Comparison of ENCODE assay signal across 20 cellular contexts in genomic region chr2:24708537-24709152, GRCh38.
DNase-seq lines count a peak whose midpoint lies in the region; ATAC-seq, FAIRE-seq and TF ChIP-seq lines count a peak whose summit lies in the region.
"Had no signal": no experiment of that assay in that cellular context is flagged by ENCODE, and none has a peak within 500 bp of the region (broad histone marks: within the 10 kb centered on the region; RNA-seq: fewer than 3 reads in every experiment).

No MANE protein-coding gene starts in this region.

- H3K4me3 ChIP-seq in breast epithelium: no peak overlapping the region
- no peak overlapping the region for H3K4me3 ChIP-seq in adipocyte (ENCODE audit: low read length)
- H3K4me3 ChIP-seq in fibroblast of pulmonary artery (replicated peaks; ENCODE audit: low read depth, low read length): no peak overlapping the region
- no peak overlapping the region for H3K4me3 ChIP-seq in gastrocnemius medialis
- H3K4me3 ChIP-seq: PC-9, skin epidermis, uterus had no signal

- peaks cover 22% of the 10 kb centered on the region for H3K36me3 Mint-ChIP-seq in MCF 10A (ENCODE audit: insufficient read depth, unreplicated experiment)

- BruUV-seq in MCF 10A (replicated peaks; lab: Mats Ljungman, UMichigan): no TSS peak

- TF ChIP-seq CTCF in MCF 10A (IDR thresholded peaks at IDR 0.05; ENCODE audit: unreplicated experiment) (no peak), breast epithelium (IDR thresholded peaks at IDR 0.05) (no peak), fibroblast of pulmonary artery (IDR thresholded peaks at IDR 0.05; ENCODE audit: low read length, missing control alignments) (no peak), gastrocnemius medialis (IDR thresholded peaks at IDR 0.05 in 4 of 5, conservative IDR thresholded peaks at IDR 0.05 in 1 of 5) (no peak), GM10248 (IDR thresholded peaks at IDR 0.05; ENCODE audit: control extremely low read depth, extremely low read depth, low read depth, missing control alignments) (no peak)

- intact Hi-C loops in MCF 10A (cut with micrococcal nuclease) (no loop called here), breast epithelium (cut with DNase I; ENCODE audit: low total_unique reads) (no loop called here), gastrocnemius medialis (cut with DNase I; ENCODE audit: low total_unique reads) (loop anchor here (5.0 kb wide), 1 partner anchor 41 kb away; no protein-coding TSS in a partner anchor)

- TF ChIP-seq POLR2A in breast epithelium (IDR thresholded peaks at IDR 0.05) (no peak), GM12891 (IDR thresholded peaks at IDR 0.05; ENCODE audit: low read depth, low read length) (no peak), gastrocnemius medialis (IDR thresholded peaks at IDR 0.05) (no peak)

- H3K9me3 ChIP-seq in breast epithelium (no peaks in the 10 kb centered on the region), adipocyte (ENCODE audit: control insufficient read depth, low read length) (no peaks in the 10 kb centered on the region), gastrocnemius medialis (no peaks in the 10 kb centered on the region)
- H3K9me3 ChIP-seq: uterus had no signal

- POLR2A ChIA-PET in MCF 10A (lab: Yijun Ruan, JAX): no interaction called here
- POLR2A ChIA-PET in GM10248 (lab: Yijun Ruan, JAX): no interaction called here

- FAIRE-seq in GM12891 (lab: Jason Lieb, UNC): no peak
- FAIRE-seq: D721Med, frontal cortex, H1 had no signal

- peak; percentile 31 for DNase-seq in MCF 10A (ENCODE audit: unreplicated experiment)
- DNase-seq in breast epithelium (ENCODE audit: low spot score in 2 of 2): no peak
- DNase-seq in adipocyte (ENCODE audit: low read depth): peak; percentile 60
- peak; percentile 52 for DNase-seq in fibroblast of pulmonary artery (ENCODE audit: low read depth)
- DNase-seq in GM12891 (ENCODE audit: insufficient read length, low spot score): no peak
- no peak for DNase-seq in gastrocnemius medialis
- no peak for DNase-seq in GM10248 (ENCODE audit: extremely low spot score)
- DNase-seq: activated CD4-positive, CD25-positive, alpha-beta regulatory T cell treated with anti-CD3 and anti-CD28 coated beads, Interleukin-2, amount 50 U/mL, for 72 hours; activated T-cell treated with anti-CD3 and anti-CD28 coated beads for 4 hours; NCI-H1436; NCI-H345; stimulated activated naive CD4-positive, alpha-beta T cell treated with Interleukin-2 at 50 U/mL for 16 hours; T-cell; uterus had no signal

- peaks cover 6% of the 10 kb centered on the region for H3K4me1 Mint-ChIP-seq in MCF 10A (ENCODE audit: insufficient read depth, unreplicated experiment)
- H3K4me1 Mint-ChIP-seq: T-cell had no signal

- H3K36me3 ChIP-seq in breast epithelium (no peaks in the 10 kb centered on the region), adipocyte (ENCODE audit: control insufficient read depth, insufficient read depth, low read length, severe bottlenecking) (peaks cover 38% of the 10 kb centered on the region), gastrocnemius medialis (peaks cover 0 to 22% of the 10 kb centered on the region in 2 donors)
- H3K36me3 ChIP-seq: uterus had no signal

- H3K4me1 ChIP-seq in breast epithelium: no peaks in the 10 kb centered on the region
- H3K4me1 ChIP-seq in adipocyte (ENCODE audit: control insufficient read depth, insufficient read depth, low read length): peaks cover 5% of the 10 kb centered on the region
- peaks cover 1 to 14% of the 10 kb centered on the region in 2 donors for H3K4me1 ChIP-seq in gastrocnemius medialis
- H3K4me1 ChIP-seq: uterus had no signal

- H3K4me3 Mint-ChIP-seq in MCF 10A (ENCODE audit: unreplicated experiment): no peak overlapping the region
- H3K4me3 Mint-ChIP-seq: T-cell had no signal

- CTCF ChIA-PET in MCF 10A (lab: Yijun Ruan, JAX): interaction anchor here (0.7 kb wide), 1 partner anchor 11 kb away, joined by 3 read pairs; no protein-coding TSS in a partner anchor
- CTCF ChIA-PET in GM10248 (lab: Yijun Ruan, JAX): interaction anchor here (1.1 kb wide), 1 partner anchor 12 kb away, joined by 3 read pairs; no protein-coding TSS in a partner anchor

- H3K27me3 ChIP-seq in breast epithelium (no peaks in the 10 kb centered on the region), adipocyte (replicated peaks; ENCODE audit: control insufficient read depth, insufficient read depth, low read length) (no peaks in the 10 kb centered on the region), gastrocnemius medialis (no peaks in the 10 kb centered on the region)
- H3K27me3 ChIP-seq: uterus had no signal

- no peak overlapping the region for H3K27ac ChIP-seq in breast epithelium
- H3K27ac ChIP-seq in gastrocnemius medialis: no peak overlapping the region
- H3K27ac ChIP-seq: PC-9, skin epidermis, uterus had no signal

- H3K27ac Mint-ChIP-seq in MCF 10A (ENCODE audit: low read depth, unreplicated experiment): peak overlapping the region; percentile 32
- H3K27ac Mint-ChIP-seq: T-cell had no signal

- no peak for ATAC-seq in HG03342 (IDR thresholded peaks at IDR 0.05; ENCODE audit: unreplicated experiment)
- ATAC-seq in gastrocnemius medialis: no peak
- ATAC-seq: T-cell had no signal

- in situ Hi-C loops in gastrocnemius medialis (cut with MboI; ENCODE audit: low sequenced_read_pairs in 4 of 4): no loop called here

- no peaks in the 10 kb centered on the region for H3K9me3 Mint-ChIP-seq in MCF 10A (ENCODE audit: unreplicated experiment)
- H3K9me3 Mint-ChIP-seq: T-cell had no signal

- H3K27me3 Mint-ChIP-seq in MCF 10A (ENCODE audit: insufficient read depth, unreplicated experiment): no peaks in the 10 kb centered on the region
- H3K27me3 Mint-ChIP-seq: T-cell had no signal

- H3K9ac ChIP-seq in adipocyte (ENCODE audit: low read length): no peak overlapping the region

TF ChIP-seq in GM12891, 5 proteins besides CTCF, POLR2A, EP300 and RAD21:
- TF ChIP-seq PAX5 (IDR thresholded peaks at IDR 0.05; ENCODE audit: insufficient read depth, low read length, severe bottlenecking): no peak
- no peak for TF ChIP-seq TAF1 (IDR thresholded peaks at IDR 0.05; ENCODE audit: low read depth, low read length)
- no peak for TF ChIP-seq SPI1 (IDR thresholded peaks at IDR 0.05; ENCODE audit: low read depth, low read length)
- no peak for TF ChIP-seq POLR2AphosphoS5 (IDR thresholded peaks at IDR 0.05; ENCODE audit: low read depth, low read length)
- no peak for TF ChIP-seq POU2F2 (IDR thresholded peaks at IDR 0.05; ENCODE audit: low read depth, low read length)

Comparison
In these comparisons a context has a peak if more than half of its experiments do, and no peak if none do; other contexts are left out.
1. DNase-seq: peak in MCF 10A (single experiment), adipocyte (single experiment) and fibroblast of pulmonary artery (single experiment); none in breast epithelium (0 of 2), GM12891 (single experiment), gastrocnemius medialis (0 of 2) and GM10248 (single experiment).